Comparison of ENCODE assay signal across 14 cellular contexts in the genomic region with DNA sequence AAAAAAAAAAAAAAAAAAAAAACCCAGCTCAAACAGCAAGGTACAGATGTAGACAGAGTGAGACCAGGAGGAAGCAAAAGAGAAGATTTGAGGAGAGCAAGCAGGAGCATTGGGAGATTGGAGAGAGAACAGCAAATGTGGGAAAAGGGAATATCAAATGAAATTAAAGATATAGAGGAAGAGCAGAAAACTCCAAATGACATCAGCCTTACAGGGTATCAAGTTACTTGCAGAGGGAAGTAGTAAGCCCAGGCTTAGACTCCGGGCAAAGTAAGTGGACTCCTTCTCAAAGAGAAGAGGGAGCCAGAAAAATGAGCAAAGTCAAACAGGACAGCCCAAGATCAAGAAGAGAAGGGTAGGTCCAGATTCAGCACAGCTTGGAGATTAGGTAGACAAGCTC.
DNase-seq lines count a peak whose midpoint lies in the region; ATAC-seq and TF ChIP-seq lines count a peak whose summit lies in the region.
"Had no signal": no experiment of that assay in that cellular context is flagged by ENCODE, and none has a peak within 500 bp of the region (broad histone marks: within the 10 kb centered on the region; RNA-seq: fewer than 3 reads in every experiment).

No MANE protein-coding gene starts in this region.

- H3K4me1 ChIP-seq in GM23338 (ENCODE audit: insufficient read depth) (no peaks in the 10 kb centered on the region), rectal smooth muscle tissue (ENCODE audit: control insufficient read depth, insufficient read depth, low read length) (peaks cover 35% of the 10 kb centered on the region)
- no peaks in the 10 kb centered on the region for H3K4me1 ChIP-seq in CD8-positive, alpha-beta memory T cell (ENCODE audit: insufficient read depth, low read length)

- no peaks in the 10 kb centered on the region for H4K20me1 ChIP-seq in GM23338 (replicated peaks; ENCODE audit: insufficient read depth)

- no peak overlapping the region; the same call in 2 of the 3 replicates for H3K4me3 Mint-ChIP-seq in GM23338
- H3K4me3 Mint-ChIP-seq in CD8-positive, alpha-beta memory T cell, result no peak overlapping the region
- H3K4me3 Mint-ChIP-seq: activated CD8-positive, alpha-beta T cell treated with anti-CD3 and anti-CD28 coated beads for 36 hours; natural killer cell treated with Interleukin-12 subunit alpha and Interleukin-12 subunit beta and Interleukin-15 and Interleukin-18, amount 100 ng/mL, for 72 hours; type B pancreatic cell had no signal

- H3K27ac Mint-ChIP-seq in GM23338, result no peak overlapping the region
- peak overlapping the region in 3 of 8 donors; percentile 5 to 75 (median 48) for H3K27ac Mint-ChIP-seq in CD8-positive, alpha-beta memory T cell
- H3K27ac Mint-ChIP-seq: activated CD8-positive, alpha-beta T cell treated with anti-CD3 and anti-CD28 coated beads for 36 hours; type B pancreatic cell had no signal

- H3K4me1 Mint-ChIP-seq in GM23338, result peaks cover 4% of the 10 kb centered on the region
- H3K4me1 Mint-ChIP-seq in CD8-positive, alpha-beta memory T cell, result peaks cover 6 to 21% (median 17%) of the 10 kb centered on the region in 3 donors

- peak; percentile 31; the same call in 1 of the 3 replicates for ATAC-seq in GM23338
- no peak for ATAC-seq in GM21528 (IDR thresholded peaks at IDR 0.05; ENCODE audit: low FRiP score, unreplicated experiment)
- no peak for ATAC-seq in omental fat pad (ENCODE audit: low FRiP score)
- ATAC-seq: activated CD8-positive, alpha-beta T cell treated with anti-CD3 and anti-CD28 coated beads for 36 hours; natural killer cell treated with Interleukin-12 subunit alpha and Interleukin-12 subunit beta and Interleukin-15 and Interleukin-18, amount 100 ng/mL, for 72 hours had no signal

- DNase-seq in GM23338 (ENCODE audit: low spot score) (no peak), RWPE1 (ENCODE audit: low spot score) (no peak), fibroblast of mammary gland (ENCODE audit: low read depth) (peak; percentile 76), NCI-H1436 treated with DMSO at 0.1 percent for 48 hours (lab: John Stamatoyannopoulos, UW) (no peak), omental fat pad (ENCODE audit: low spot score) (no peak)
- DNase-seq in CD8-positive, alpha-beta memory T cell, result no peak
- DNase-seq: activated CD8-positive, alpha-beta T cell treated with anti-CD3 and anti-CD28 coated beads for 36 hours; heart right ventricle; NCI-H2081; stimulated activated CD4-positive, alpha-beta T cell treated with anti-CD3 and anti-CD28 coated beads, Interleukin-2, amount 100 ng/mL, for 48 hours had no signal

- peaks cover 3% of the 10 kb centered on the region; the same call in 1 of the 3 replicates for H3K9me3 Mint-ChIP-seq in GM23338
- H3K9me3 Mint-ChIP-seq in CD8-positive, alpha-beta memory T cell, result peaks cover 0 to 5% (median 0%) of the 10 kb centered on the region in 5 donors
- H3K9me3 Mint-ChIP-seq: type B pancreatic cell had no signal

- no peak overlapping the region for H3K27ac ChIP-seq in GM23338 (ENCODE audit: low read depth)
- H3K27ac ChIP-seq in RWPE1, result peak overlapping the region; percentile 34; the same call in 1 of the 2 replicates
- H3K27ac ChIP-seq in rectal smooth muscle tissue (ENCODE audit: low read depth, low read length), result peak overlapping the region; percentile 30
- H3K27ac ChIP-seq in CD8-positive, alpha-beta memory T cell (ENCODE audit: low read depth, low read length), result no peak overlapping the region

- no peak overlapping the region for H3K4me2 ChIP-seq in GM23338

- H3F3A ChIP-seq in GM23338 (replicated peaks; ENCODE audit: low read depth), result no peaks in the 10 kb centered on the region

- TF ChIP-seq CTCF in GM23338 (conservative IDR thresholded peaks at IDR 0.05; ENCODE audit: low read depth in 2 of 2) (no peak), RWPE1 (conservative IDR thresholded peaks at IDR 0.05; ENCODE audit: low read depth) (no peak), fibroblast of mammary gland (conservative IDR thresholded peaks at IDR 0.05; ENCODE audit: control insufficient read depth, insufficient read depth, low read depth, low read length) (no peak), omental fat pad (IDR thresholded peaks at IDR 0.05) (no peak)

- H3K27me3 ChIP-seq in GM23338 (ENCODE audit: insufficient read depth), result no peaks in the 10 kb centered on the region
- no peaks in the 10 kb centered on the region for H3K27me3 ChIP-seq in rectal smooth muscle tissue (ENCODE audit: control insufficient read depth, insufficient read depth, low read length)
- H3K27me3 ChIP-seq in CD8-positive, alpha-beta memory T cell (ENCODE audit: insufficient read depth, low read length, poor library complexity, severe bottlenecking), result no peaks in the 10 kb centered on the region
- H3K27me3 ChIP-seq: heart right ventricle had no signal

- H3K36me3 Mint-ChIP-seq in GM23338 (ENCODE audit: low read depth), result no peaks in the 10 kb centered on the region
- H3K36me3 Mint-ChIP-seq in CD8-positive, alpha-beta memory T cell, result peaks cover 0 to 18% (median 0%) of the 10 kb centered on the region in 3 donors
- H3K36me3 Mint-ChIP-seq: natural killer cell treated with Interleukin-12 subunit alpha and Interleukin-12 subunit beta and Interleukin-15 and Interleukin-18, amount 100 ng/mL, for 72 hours; type B pancreatic cell had no signal

- H3K9me3 ChIP-seq in CD8-positive, alpha-beta memory T cell (ENCODE audit: low read length), result no peaks in the 10 kb centered on the region

- POLR2A ChIA-PET in RWPE1 (lab: Yijun Ruan, JAX; ENCODE audit: low non-redundant PET), result no interaction called here
- POLR2A ChIA-PET in CD8-positive, alpha-beta memory T cell (lab: Charles Lee), result no interaction called here

- H3K36me3 ChIP-seq in GM23338 (ENCODE audit: insufficient read depth) (no peaks in the 10 kb centered on the region), rectal smooth muscle tissue (ENCODE audit: control insufficient read depth, insufficient read depth, low read length) (no peaks in the 10 kb centered on the region)
- no peaks in the 10 kb centered on the region for H3K36me3 ChIP-seq in CD8-positive, alpha-beta memory T cell (ENCODE audit: insufficient read depth, low read length)
- H3K36me3 ChIP-seq: heart right ventricle had no signal

- H3K4me3 ChIP-seq in GM23338 (no peak overlapping the region), fibroblast of mammary gland (ENCODE audit: control insufficient read depth, low read depth, low read length) (no peak overlapping the region), rectal smooth muscle tissue (ENCODE audit: low read length) (no peak overlapping the region)
- H3K4me3 ChIP-seq in CD8-positive, alpha-beta memory T cell (ENCODE audit: low read length), result no peak overlapping the region
- H3K4me3 ChIP-seq: heart right ventricle had no signal

- H3K9me2 ChIP-seq in GM23338 (ENCODE audit: insufficient read depth), result no peaks in the 10 kb centered on the region

- no peaks in the 10 kb centered on the region for H3K79me2 ChIP-seq in GM23338 (replicated peaks; ENCODE audit: insufficient read depth)

- CTCF ChIA-PET in RWPE1 (lab: Yijun Ruan, JAX), result interaction anchor here (0.6 kb wide), 1 partner anchor 12 kb away, joined by 3 read pairs; no protein-coding TSS in a partner anchor
- CTCF ChIA-PET in CD8-positive, alpha-beta memory T cell (lab: Charles Lee), result no interaction called here

- no peak overlapping the region for H3K9ac ChIP-seq in rectal smooth muscle tissue (ENCODE audit: low read length)

- H3K27me3 Mint-ChIP-seq in GM23338 (ENCODE audit: insufficient read depth, low read depth, poor library complexity), result peaks cover 2% of the 10 kb centered on the region
- H3K27me3 Mint-ChIP-seq in CD8-positive, alpha-beta memory T cell, result no peaks in the 10 kb centered on the region
- H3K27me3 Mint-ChIP-seq: activated CD8-positive, alpha-beta T cell treated with anti-CD3 and anti-CD28 coated beads for 36 hours; natural killer cell treated with Interleukin-12 subunit alpha and Interleukin-12 subunit beta and Interleukin-15 and Interleukin-18, amount 100 ng/mL, for 72 hours; type B pancreatic cell had no signal

- H2AFZ ChIP-seq in GM23338, result peak overlapping the region; percentile 80; the same call in 1 of the 2 replicates

TF ChIP-seq in GM23338, 12 proteins besides CTCF, POLR2A, EP300 and RAD21:
- TF ChIP-seq ZNF114 (CRISPR knock-in tag; IDR thresholded peaks at IDR 0.05) (no peak), POLR2AphosphoS5 (IDR thresholded peaks at IDR 0.05; ENCODE audit: low read depth) (no peak), JUNB (IDR thresholded peaks at IDR 0.05; ENCODE audit: unreplicated experiment) (no peak)

Comparison
In these comparisons a context has a peak if more than half of its experiments do, and no peak if none do; other contexts are left out.
1. H3K27ac ChIP-seq: peak in RWPE1 (single experiment) and rectal smooth muscle tissue (single experiment); none in GM23338 (single experiment) and CD8-positive, alpha-beta memory T cell (single experiment).